ENCODE assay signal across 12 cellular contexts in genomic region chr2:32910883-32911598, GRCh38. TPM values are rescaled to one million over a fixed set of nuclear protein-coding genes. Genes with fewer than 3 reads are reported as not detected.
A peak's percentile ranks its signal among the peaks of the same experiment; 100 is the strongest.
DNase-seq lines count a peak whose midpoint lies in the region; ATAC-seq and TF ChIP-seq lines count a peak whose summit lies in the region.
"Had no signal": no experiment of that assay in that cellular context is flagged by ENCODE, and none has a peak within 500 bp of the region (broad histone marks: within the 10 kb centered on the region; RNA-seq: fewer than 3 reads in every experiment).

No MANE protein-coding gene starts in this region.

- H3K4me1 Mint-ChIP-seq in endothelial cell (ENCODE audit: unreplicated experiment): no peaks in the 10 kb centered on the region
- H3K4me1 Mint-ChIP-seq: activated CD4-positive, alpha-beta T cell treated with anti-CD3 and anti-CD28 coated beads, Interleukin-2, amount 10 ng/mL, durations not matched to agents 24 days and 14 days; activated naive CD8-positive, alpha-beta T cell treated with anti-CD3 and anti-CD28 coated beads, Interleukin-2, amount 10 ng/mL, durations not matched to agents 7 days and 5 days had no signal

- peak overlapping the region; percentile 97 for H3K27ac ChIP-seq in OCI-LY7 (ENCODE audit: low read depth, low read length, poor library complexity, severe bottlenecking)
- H3K27ac ChIP-seq: SJSA1 had no signal

- H3K9me3 Mint-ChIP-seq in endothelial cell (ENCODE audit: unreplicated experiment): no peaks in the 10 kb centered on the region
- H3K9me3 Mint-ChIP-seq: activated CD4-positive, alpha-beta T cell treated with anti-CD3 and anti-CD28 coated beads, Interleukin-2, amount 10 ng/mL, durations not matched to agents 24 days and 14 days; activated naive CD8-positive, alpha-beta T cell treated with anti-CD3 and anti-CD28 coated beads, Interleukin-2, amount 10 ng/mL, durations not matched to agents 7 days and 5 days had no signal

- H3K27ac Mint-ChIP-seq in endothelial cell (ENCODE audit: unreplicated experiment): no peak overlapping the region
- H3K27ac Mint-ChIP-seq: activated CD4-positive, alpha-beta T cell treated with anti-CD3 and anti-CD28 coated beads, Interleukin-2, amount 10 ng/mL, durations not matched to agents 24 days and 14 days; activated naive CD8-positive, alpha-beta T cell treated with anti-CD3 and anti-CD28 coated beads, Interleukin-2, amount 10 ng/mL, durations not matched to agents 7 days and 5 days had no signal

- CTCF ChIA-PET in OCI-LY7 (lab: Charles Lee; ENCODE audit: unreplicated experiment): no interaction called here

- ATAC-seq in GM18519 (IDR thresholded peaks at IDR 0.05; ENCODE audit: low FRiP score, unreplicated experiment): peak; percentile 82
- ATAC-seq in GM21528 (IDR thresholded peaks at IDR 0.05; ENCODE audit: low FRiP score, unreplicated experiment): peak; percentile 95
- ATAC-seq in HG03108 (IDR thresholded peaks at IDR 0.05; ENCODE audit: unreplicated experiment): peak; percentile 88

- intact Hi-C loops in OCI-LY7 (cut with micrococcal nuclease; ENCODE audit: unreplicated experiment): loop anchor here (1.0 to 2.0 kb wide), 3 partner anchors 30 to 172 kb away; partner anchors contain the start of gene LTBP1

- H3K4me1 ChIP-seq in OCI-LY7 (ENCODE audit: insufficient read depth, low read length, poor library complexity, severe bottlenecking): peaks cover 70% of the 10 kb centered on the region
- H3K4me1 ChIP-seq: SJSA1 had no signal

- DNase-seq in OCI-LY7 (ENCODE audit: low spot score): peak; percentile 95
- DNase-seq in hippocampal formation (lab: John Stamatoyannopoulos, UW): no peak
- DNase-seq in amygdala (lab: John Stamatoyannopoulos, UW): no peak
- DNase-seq in endothelial cell (ENCODE audit: low spot score): no peak
- DNase-seq in NCI-H2171 treated with DMSO at 0.1 percent for 48 hours (lab: John Stamatoyannopoulos, UW): no peak
- DNase-seq: activated CD4-positive, alpha-beta T cell treated with anti-CD3 and anti-CD28 coated beads, Interleukin-2, amount 10 ng/mL, durations not matched to agents 24 days and 14 days; activated naive CD8-positive, alpha-beta T cell treated with anti-CD3 and anti-CD28 coated beads, Interleukin-2, amount 10 ng/mL, durations not matched to agents 7 days and 5 days; effector memory CD4-positive, alpha-beta T cell had no signal

- H3K9me2 ChIP-seq in OCI-LY7 (ENCODE audit: insufficient read depth, low read length): no peaks in the 10 kb centered on the region

- no peaks in the 10 kb centered on the region for H3K36me3 Mint-ChIP-seq in endothelial cell (ENCODE audit: low read depth, unreplicated experiment)
- H3K36me3 Mint-ChIP-seq: activated naive CD8-positive, alpha-beta T cell treated with anti-CD3 and anti-CD28 coated beads, Interleukin-2, amount 10 ng/mL, durations not matched to agents 7 days and 5 days had no signal

- POLR2A ChIA-PET in OCI-LY7 (lab: Charles Lee): interaction anchor here (0.8 kb wide), 2 partner anchors 34 to 88 kb away, joined by 3 read pairs; no protein-coding TSS in a partner anchor

- H3K4me3 Mint-ChIP-seq in endothelial cell (ENCODE audit: unreplicated experiment): no peak overlapping the region
- H3K4me3 Mint-ChIP-seq: activated CD4-positive, alpha-beta T cell treated with anti-CD3 and anti-CD28 coated beads, Interleukin-2, amount 10 ng/mL, durations not matched to agents 24 days and 14 days; activated naive CD8-positive, alpha-beta T cell treated with anti-CD3 and anti-CD28 coated beads, Interleukin-2, amount 10 ng/mL, durations not matched to agents 7 days and 5 days had no signal

- H2AFZ ChIP-seq in OCI-LY7 (ENCODE audit: low read length): peak overlapping the region; percentile 62; the same call in 1 of the 2 replicates

- H3K27me3 Mint-ChIP-seq in endothelial cell (ENCODE audit: unreplicated experiment): peaks cover 2% of the 10 kb centered on the region
- H3K27me3 Mint-ChIP-seq: activated CD4-positive, alpha-beta T cell treated with anti-CD3 and anti-CD28 coated beads, Interleukin-2, amount 10 ng/mL, durations not matched to agents 24 days and 14 days had no signal

- no peaks in the 10 kb centered on the region for H4K20me1 ChIP-seq in OCI-LY7 (ENCODE audit: insufficient read depth, low read length)

- H3K4me2 ChIP-seq in OCI-LY7 (ENCODE audit: low read length): peak overlapping the region; percentile 75

- H3K79me2 ChIP-seq in OCI-LY7 (ENCODE audit: insufficient read depth, low read depth, low read length): no peaks in the 10 kb centered on the region

- H3K36me3 ChIP-seq in OCI-LY7 (ENCODE audit: insufficient read depth, low read length): peaks cover 6% of the 10 kb centered on the region
- H3K36me3 ChIP-seq: SJSA1 had no signal

- no TSS peak for BruUV-seq in OCI-LY7 (replicated peaks; lab: Mats Ljungman, UMichigan)

- peak overlapping the region; percentile 53 for H3K4me3 ChIP-seq in OCI-LY7 (ENCODE audit: low read depth, low read length, poor library complexity, severe bottlenecking)
- H3K4me3 ChIP-seq: SJSA1 had no signal

- no peak for TF ChIP-seq CTCF in OCI-LY7 (conservative IDR thresholded peaks at IDR 0.05; ENCODE audit: low read length)
- TF ChIP-seq CTCF in endothelial cell (IDR thresholded peaks at IDR 0.05; ENCODE audit: unreplicated experiment): no peak

- H3K9me3 ChIP-seq in OCI-LY7 (ENCODE audit: low read length): peaks cover 13% of the 10 kb centered on the region; the same call in 1 of the 2 replicates
- H3K9me3 ChIP-seq: SJSA1 had no signal

RNA-seq across cellular contexts. Expression of gene LTBP1, which starts 35.7 kb away (rescaled TPM):
- total RNA-seq in OCI-LY7 (2014; rRNA removed; shearing (Covaris generic)): 59.8 and 61.1 TPM in 2 replicates
- total RNA-seq in OCI-LY7 (2022) (72.4 and 82.6 TPM in 2 replicates), endothelial cell (ENCODE audit: unreplicated experiment) (327 TPM)
